In genomic region chr18:159037-159652, GRCh38 we compare ENCODE assay signal across 8 cellular contexts. TPM values are rescaled to one million over a fixed set of nuclear protein-coding genes. Genes with fewer than 3 reads are reported as not detected.
DNase-seq lines count a peak whose midpoint lies in the region; ATAC-seq and TF ChIP-seq lines count a peak whose summit lies in the region.

No MANE protein-coding gene starts in this region.

- 2 to 8% methylated on average over 4 to 20 of the region's 23 CpGs for WGBS in gastroesophageal sphincter (ENCODE audit: low coverage in 1 of 2), 2 donors

- H3K36me3 ChIP-seq in gastroesophageal sphincter = peaks cover 0 to 16% of the 10 kb centered on the region in 2 donors
- H3K36me3 ChIP-seq in rectal smooth muscle tissue (ENCODE audit: control insufficient read depth, insufficient read depth, low read length) = no peaks in the 10 kb centered on the region

- no peaks in the 10 kb centered on the region for H3K27me3 ChIP-seq in gastroesophageal sphincter
- no peaks in the 10 kb centered on the region for H3K27me3 ChIP-seq in rectal smooth muscle tissue (ENCODE audit: control insufficient read depth, insufficient read depth, low read length)

- CTCF ChIA-PET in activated B cell treated with CpG ODN at 0.5 μM for 24 hours (lab: Charles Lee) = no interaction called here

- peaks cover 21% of the 10 kb centered on the region for H3K36me3 Mint-ChIP-seq in activated B cell treated with CpG ODN at 0.5 μM for 24 hours (ENCODE audit: low read depth)

- H3K9me3 ChIP-seq in gastroesophageal sphincter = no peaks in the 10 kb centered on the region

- ATAC-seq in activated B cell treated with CpG ODN at 0.5 μM for 24 hours (ENCODE audit: low read depth) (no peak), gastroesophageal sphincter (no peak)

- TF ChIP-seq POLR2A in gastroesophageal sphincter (IDR thresholded peaks at IDR 0.05) = no peak

- H3K4me3 Mint-ChIP-seq in activated B cell treated with CpG ODN at 0.5 μM for 24 hours = peak overlapping the region; percentile 93

- H3K4me3 ChIP-seq in gastroesophageal sphincter (peak overlapping the region; percentile 70 to 96), rectal smooth muscle tissue (ENCODE audit: low read length) (peak overlapping the region; percentile 71)

- TF ChIP-seq EP300 in gastroesophageal sphincter (IDR thresholded peaks at IDR 0.05) = no peak

- H3K4me1 Mint-ChIP-seq in activated B cell treated with CpG ODN at 0.5 μM for 24 hours = peaks cover 30% of the 10 kb centered on the region

- DNase-seq in ELF-1 (ENCODE audit: low read depth, low spot score) (peak; percentile 52), HK-2 (ENCODE audit: unreplicated experiment) (peak; percentile 1), activated B cell treated with CpG ODN at 0.5 μM for 24 hours (no peak), putamen (ENCODE audit: low spot score) (no peak), inferior parietal cortex (ENCODE audit: extremely low spot score) (no peak), amniotic stem cell (lab: John Stamatoyannopoulos, UW) (no peak)

- TF ChIP-seq CTCF in activated B cell treated with CpG ODN at 0.5 μM for 24 hours (IDR thresholded peaks at IDR 0.05) = no peak
- TF ChIP-seq CTCF in gastroesophageal sphincter (IDR thresholded peaks at IDR 0.05) = no peak

- H3K9me3 Mint-ChIP-seq in activated B cell treated with CpG ODN at 0.5 μM for 24 hours = no peaks in the 10 kb centered on the region

- peaks cover 0 to 28% (median 18%) of the 10 kb centered on the region in 3 donors for H3K4me1 ChIP-seq in gastroesophageal sphincter
- peaks cover 6% of the 10 kb centered on the region for H3K4me1 ChIP-seq in rectal smooth muscle tissue (ENCODE audit: control insufficient read depth, insufficient read depth, low read length)

- intact Hi-C loops in activated B cell treated with CpG ODN at 0.5 μM for 24 hours (cut with micrococcal nuclease) = loop anchor here (5.0 kb wide), 1 partner anchor 47 kb away; no protein-coding TSS in a partner anchor

- H3K27ac ChIP-seq in gastroesophageal sphincter (peak overlapping the region; percentile 72 to 88 (median 86)), rectal smooth muscle tissue (ENCODE audit: low read depth, low read length) (peak overlapping the region; percentile 83)

- H3K9ac ChIP-seq in rectal smooth muscle tissue (ENCODE audit: low read length) = peak overlapping the region; percentile 66

- H3K27ac Mint-ChIP-seq in activated B cell treated with CpG ODN at 0.5 μM for 24 hours = peak overlapping the region; percentile 87

- POLR2A ChIA-PET in activated B cell treated with CpG ODN at 0.5 μM for 24 hours (lab: Charles Lee) = interaction anchor here (0.6 to 4.2 kb wide), 2 partner anchors 107 to 109 kb away, joined by 4 to 48 read pairs; partner anchors contain the start of gene THOC1

- peaks cover under 1% of the 10 kb centered on the region for H3K27me3 Mint-ChIP-seq in activated B cell treated with CpG ODN at 0.5 μM for 24 hours

RNA-seq across cellular contexts. Expression of gene USP14, which starts 0.8 kb away (rescaled TPM):
- total RNA-seq in activated B cell treated with CpG ODN at 0.5 μM for 24 hours (53.1 and 53.9 TPM in 2 replicates), gastroesophageal sphincter (10 to 100 TPM; 25.7 to 40.2 (median 29.8) TPM)

Comparison
In these comparisons a context has a peak if more than half of its experiments do, and no peak if none do; other contexts are left out.
1. DNase-seq: peak in ELF-1 (single experiment) and HK-2 (single experiment); none in activated B cell treated with CpG ODN at 0.5 μM for 24 hours (single experiment), putamen (single experiment), inferior parietal cortex (single experiment) and amniotic stem cell (single experiment).